In genomic region chr16:57756424-57757325, GRCh38 we compare ENCODE assay signal across 1 cellular context.
TF ChIP-seq lines count a peak whose summit lies in the region.

No MANE protein-coding gene starts in this region.

TF ChIP-seq in HepG2, 621 proteins besides CTCF, POLR2A, EP300 and RAD21 (continued from another document and continues in another):
- TF ChIP-seq ZBTB2 (CRISPR knock-in tag; IDR thresholded peaks at IDR 0.05; ENCODE audit: low read depth) (no peak), NFE2L1 (CRISPR knock-in tag; IDR thresholded peaks at IDR 0.05; ENCODE audit: borderline replicate concordance) (no peak), ZC3H13 (CRISPR knock-in tag; IDR thresholded peaks at IDR 0.05) (0 out of 2 replicates have a peak, but pooled peaks have one; percentile 7), IKZF4 (CRISPR knock-in tag; IDR thresholded peaks at IDR 0.05; ENCODE audit: borderline replicate concordance, low read depth, not compliant biosample characterization) (peak; percentile 48), ZFP91 (CRISPR knock-in tag; IDR thresholded peaks at IDR 0.05; ENCODE audit: borderline replicate concordance) (no peak; the same call in 1 of the 2 replicates), ZIK1 (CRISPR knock-in tag; IDR thresholded peaks at IDR 0.05; ENCODE audit: borderline replicate concordance, low read depth) (no peak), EZH2 (conservative IDR thresholded peaks at IDR 0.05; ENCODE audit: low read depth, low read length) (no peak), KLF9 (CRISPR knock-in tag; IDR thresholded peaks at IDR 0.05; ENCODE audit: low read depth) (no peak), ZNF260 (CRISPR knock-in tag; IDR thresholded peaks at IDR 0.05; ENCODE audit: borderline replicate concordance, low read depth) (no peak), ZNF138 (CRISPR knock-in tag; IDR thresholded peaks at IDR 0.05; ENCODE audit: low read depth) (no peak), RBM39 (IDR thresholded peaks at IDR 0.05; ENCODE audit: low read depth, low read length, poor library complexity, severe bottlenecking) (no peak), NONO (IDR thresholded peaks at IDR 0.05) (no peak), NONO (CRISPR knock-in tag; conservative IDR thresholded peaks at IDR 0.05) (peak; percentile 6; the same call in 1 of the 2 replicates), NKX3-1 (CRISPR knock-in tag; IDR thresholded peaks at IDR 0.05) (no peak), IRF9 (CRISPR knock-in tag; IDR thresholded peaks at IDR 0.05; ENCODE audit: borderline replicate concordance) (no peak), UBTF (CRISPR knock-in tag; IDR thresholded peaks at IDR 0.05) (no peak), ZNF563 (CRISPR knock-in tag; IDR thresholded peaks at IDR 0.05) (peak; percentile 22; the same call in 1 of the 2 replicates), HES4 (CRISPR knock-in tag; IDR thresholded peaks at IDR 0.05; ENCODE audit: borderline replicate concordance) (0 out of 2 replicates have a peak, but pooled peaks have one; percentile 20), ZNF354B (CRISPR knock-in tag; IDR thresholded peaks at IDR 0.05) (no peak), ZNF616 (CRISPR knock-in tag; IDR thresholded peaks at IDR 0.05; ENCODE audit: low read depth) (0 out of 2 replicates have a peak, but pooled peaks have one; percentile 13), CAMTA2 (CRISPR knock-in tag; IDR thresholded peaks at IDR 0.05; ENCODE audit: borderline replicate concordance) (no peak), ZNF841 (CRISPR knock-in tag; IDR thresholded peaks at IDR 0.05; ENCODE audit: borderline replicate concordance) (no peak), IRF1 (CRISPR knock-in tag; IDR thresholded peaks at IDR 0.05; ENCODE audit: low read depth) (no peak), ZNF670 (CRISPR knock-in tag; IDR thresholded peaks at IDR 0.05; ENCODE audit: borderline replicate concordance) (peak; percentile 66; the same call in 1 of the 2 replicates), ZXDC (CRISPR knock-in tag; IDR thresholded peaks at IDR 0.05) (0 out of 2 replicates have a peak, but pooled peaks have one; percentile 53), EED (CRISPR knock-in tag; IDR thresholded peaks at IDR 0.05) (no peak), MNT (IDR thresholded peaks at IDR 0.05) (no peak), NR2C2 (CRISPR knock-in tag; IDR thresholded peaks at IDR 0.05; ENCODE audit: borderline replicate concordance) (no peak), ZBTB33 (CRISPR knock-in tag; IDR thresholded peaks at IDR 0.05) (peak; percentile 75; the same call in 1 of the 2 replicates), TCF7 (IDR thresholded peaks at IDR 0.05; ENCODE audit: low read depth) (no peak), ZNF724P (CRISPR knock-in tag; IDR thresholded peaks at IDR 0.05; ENCODE audit: borderline replicate concordance) (no peak), ZFP36 (IDR thresholded peaks at IDR 0.05; ENCODE audit: borderline replicate concordance, low read depth, low read length, partially characterized antibody) (no peak), MXD3 (CRISPR knock-in tag; IDR thresholded peaks at IDR 0.05) (0 out of 2 replicates have a peak, but pooled peaks have one; percentile 6), ZNF446 (CRISPR knock-in tag; IDR thresholded peaks at IDR 0.05) (no peak), CEBPB (IDR thresholded peaks at IDR 0.05; ENCODE audit: borderline replicate concordance, low read depth, low read length) (no peak), STAG1 (CRISPR knock-in tag; IDR thresholded peaks at IDR 0.05) (no peak), ZNF512B (CRISPR knock-in tag; IDR thresholded peaks at IDR 0.05; ENCODE audit: borderline replicate concordance) (no peak), PRDM4 (CRISPR knock-in tag; IDR thresholded peaks at IDR 0.05; ENCODE audit: borderline replicate concordance) (no peak)
